In genomic region chr19:17244618-17245534, GRCh38 we compare ENCODE assay signal across 8 cellular contexts.
DNase-seq lines count a peak whose midpoint lies in the region; ATAC-seq and TF ChIP-seq lines count a peak whose summit lies in the region.

No MANE protein-coding gene starts in this region.

- H3F3A ChIP-seq in SU-DHL-6 (ENCODE audit: insufficient read depth): peaks cover 10% of the 10 kb centered on the region

- H3K27ac ChIP-seq in ACC112 (ENCODE audit: low read depth, low read length) (no peak overlapping the region), SU-DHL-6 (ENCODE audit: low read depth, low read length) (peak overlapping the region; percentile 26; the same call in 1 of the 2 replicates)

- H3K79me2 ChIP-seq in ACC112 (ENCODE audit: control insufficient read depth, insufficient read depth, low read length, unreplicated experiment) (peaks cover 30% of the 10 kb centered on the region), SU-DHL-6 (ENCODE audit: insufficient read depth, low read length) (peaks cover 3% of the 10 kb centered on the region; the same call in 1 of the 2 replicates)

- peak overlapping the region; percentile 41 for H3K4me2 ChIP-seq in SU-DHL-6 (ENCODE audit: low read depth, low read length, poor library complexity, severe bottlenecking)

- no peaks in the 10 kb centered on the region for H4K20me1 ChIP-seq in SU-DHL-6 (ENCODE audit: low read depth, low read length)

- no peaks in the 10 kb centered on the region for H3K9me3 ChIP-seq in SU-DHL-6 (ENCODE audit: insufficient read depth, low read length)

- TF ChIP-seq CTCF in SU-DHL-6 (IDR thresholded peaks at IDR 0.05; ENCODE audit: insufficient read depth, low read length, poor library complexity, severe bottlenecking) (no peak), foreskin fibroblast (IDR thresholded peaks at IDR 0.05; ENCODE audit: low read depth, low read length) (no peak)

- no peaks in the 10 kb centered on the region for H3K9me2 ChIP-seq in SU-DHL-6 (replicated peaks; ENCODE audit: insufficient read depth, low read length)

- H3K4me3 ChIP-seq in ACC112 (ENCODE audit: low read depth, low read length) (peak overlapping the region; percentile 90), SU-DHL-6 (ENCODE audit: insufficient read depth, low read length, poor library complexity, severe bottlenecking) (peak overlapping the region; percentile 57), foreskin fibroblast (ENCODE audit: low read depth in 1 of 2, low read length in 2 of 2) (peak overlapping the region; percentile 87 to 88)

- no peak overlapping the region for H2AFZ ChIP-seq in ACC112 (ENCODE audit: low read length, unreplicated experiment)
- H2AFZ ChIP-seq in SU-DHL-6 (ENCODE audit: low read depth, low read length, severe bottlenecking): no peak overlapping the region

- DNase-seq in foreskin fibroblast: peak in 1 of 2 donors; percentile 39
- peak; percentile 42 for DNase-seq in retina
- DNase-seq in NCI-H524 (lab: John Stamatoyannopoulos, UW): no peak
- no peak for DNase-seq in NCI-H345 treated with DMSO at 0.1 percent for 48 hours (lab: John Stamatoyannopoulos, UW; ENCODE audit: unreplicated experiment)

- H3K4me1 ChIP-seq in ACC112 (ENCODE audit: control insufficient read depth, insufficient read depth, low read length, unreplicated experiment): peaks cover 11% of the 10 kb centered on the region

- H3K27me3 ChIP-seq in ACC112 (ENCODE audit: insufficient read depth, low read length) (no peaks in the 10 kb centered on the region), SU-DHL-6 (ENCODE audit: low read length) (no peaks in the 10 kb centered on the region)

- ATAC-seq in GM21737 (IDR thresholded peaks at IDR 0.05; ENCODE audit: unreplicated experiment): peak; percentile 17
- no peak for ATAC-seq in HG02840 (IDR thresholded peaks at IDR 0.05; ENCODE audit: low FRiP score, unreplicated experiment)

- H3K36me3 ChIP-seq in ACC112 (ENCODE audit: insufficient read depth, low read length): no peaks in the 10 kb centered on the region
- H3K36me3 ChIP-seq in SU-DHL-6 (ENCODE audit: low read length): no peaks in the 10 kb centered on the region

- H3K9ac ChIP-seq in SU-DHL-6 (ENCODE audit: low read length): peak overlapping the region; percentile 59
